Comparison of ENCODE assay signal across 21 cellular contexts in genomic region chr13:33174980-33175379, GRCh38.
DNase-seq lines count a peak whose midpoint lies in the region; ATAC-seq and TF ChIP-seq lines count a peak whose summit lies in the region.
"Had no signal": no experiment of that assay in that cellular context is flagged by ENCODE, and none has a peak within 500 bp of the region (broad histone marks: within the 10 kb centered on the region; RNA-seq: fewer than 3 reads in every experiment).

No MANE protein-coding gene starts in this region.

- 76% methylated on average over 2 of the region's 2 CpGs for WGBS in esophagus muscularis mucosa

- no peaks in the 10 kb centered on the region for H3K9me3 Mint-ChIP-seq in nephron

- ATAC-seq in GM18519 (IDR thresholded peaks at IDR 0.05; ENCODE audit: low FRiP score, unreplicated experiment), result no peak
- ATAC-seq: A549, HepG2, upper lobe of right lung had no signal

- H3K4me1 ChIP-seq in A673 (ENCODE audit: insufficient read depth, low read length, poor library complexity, severe bottlenecking), result peaks cover 89% of the 10 kb centered on the region
- H3K4me1 ChIP-seq in esophagus muscularis mucosa, result peaks cover 35 to 84% (median 76%) of the 10 kb centered on the region in 4 donors
- H3K4me1 ChIP-seq: A549, prostate gland, upper lobe of right lung had no signal

- H3K9me3 ChIP-seq in A673 (ENCODE audit: low read depth, low read length, poor library complexity, severe bottlenecking) (no peaks in the 10 kb centered on the region), esophagus muscularis mucosa (no peaks in the 10 kb centered on the region)
- H3K9me3 ChIP-seq: A549, prostate gland, upper lobe of right lung had no signal

- H3K4me3 ChIP-seq in A673 (ENCODE audit: low read depth, low read length, poor library complexity, severe bottlenecking) (no peak overlapping the region), esophagus muscularis mucosa (no peak overlapping the region)
- H3K4me3 ChIP-seq: A549, lung, prostate gland, upper lobe of right lung had no signal

- H3K4me1 Mint-ChIP-seq in nephron, result peaks cover 59% of the 10 kb centered on the region
- H3K4me1 Mint-ChIP-seq: activated naive CD4-positive, alpha-beta T cell treated with anti-CD3 and anti-CD28 coated beads, Interleukin-2, amount 50 U/mL, for 24 hours had no signal

- no peak overlapping the region for H3K4me3 Mint-ChIP-seq in nephron
- H3K4me3 Mint-ChIP-seq: activated naive CD4-positive, alpha-beta T cell treated with anti-CD3 and anti-CD28 coated beads, Interleukin-2, amount 50 U/mL, for 24 hours had no signal

- no peaks in the 10 kb centered on the region for H3K36me3 Mint-ChIP-seq in nephron (ENCODE audit: low read depth)
- H3K36me3 Mint-ChIP-seq: activated naive CD4-positive, alpha-beta T cell treated with anti-CD3 and anti-CD28 coated beads, Interleukin-2, amount 50 U/mL, for 24 hours had no signal

- no peak for TF ChIP-seq POLR2A in esophagus muscularis mucosa (IDR thresholded peaks at IDR 0.05; ENCODE audit: low read depth)

- BruUV-seq in A673 (replicated peaks; lab: Mats Ljungman, UMichigan), result no TSS peak

- TF ChIP-seq CTCF in A673 (conservative IDR thresholded peaks at IDR 0.05; ENCODE audit: low read depth, low read length) (no peak), esophagus muscularis mucosa (IDR thresholded peaks at IDR 0.05) (no peak), nephron (IDR thresholded peaks at IDR 0.05; ENCODE audit: unreplicated experiment in 3 of 3) (no peak)

- no peaks in the 10 kb centered on the region for H3K27me3 Mint-ChIP-seq in nephron (ENCODE audit: low read depth)

- POLR2A ChIA-PET in A673 (lab: Charles Lee; ENCODE audit: low non-redundant PET), result no interaction called here

- H3K27me3 ChIP-seq in A673 (replicated peaks; ENCODE audit: insufficient read depth, low read depth, low read length, poor library complexity) (no peaks in the 10 kb centered on the region), esophagus muscularis mucosa (no peaks in the 10 kb centered on the region)
- H3K27me3 ChIP-seq: upper lobe of right lung had no signal

- peak overlapping the region in 2 of 3 experiments; percentile 68 to 81 for H3K27ac Mint-ChIP-seq in nephron
- H3K27ac Mint-ChIP-seq: activated naive CD4-positive, alpha-beta T cell treated with anti-CD3 and anti-CD28 coated beads, Interleukin-2, amount 50 U/mL, for 24 hours had no signal

- H3K36me3 ChIP-seq in A673 (ENCODE audit: insufficient read depth, low read length, poor library complexity, severe bottlenecking), result peaks cover 11% of the 10 kb centered on the region
- peaks cover 0 to 3% (median 0%) of the 10 kb centered on the region in 4 donors for H3K36me3 ChIP-seq in esophagus muscularis mucosa
- H3K36me3 ChIP-seq: prostate gland, upper lobe of right lung had no signal

- no peak for DNase-seq in A673 (ENCODE audit: low spot score)
- DNase-seq in GM04503 (ENCODE audit: low read depth), result peak; percentile 31
- DNase-seq in esophagus muscularis mucosa (ENCODE audit: extremely low spot score), result no peak
- DNase-seq in pons (ENCODE audit: low spot score), result no peak
- no peak for DNase-seq in NCI-H128 (lab: John Stamatoyannopoulos, UW; ENCODE audit: unreplicated experiment)
- DNase-seq in NCI-H510A treated with DMSO at 0.1 percent for 48 hours (lab: John Stamatoyannopoulos, UW), result no peak
- DNase-seq: anterior cingulate cortex; cerebellar nuclear complex; effector CD4-positive, alpha-beta T cell; NCI-H2029; OCI-M1; stimulated activated CD8-positive, alpha-beta memory T cell treated with anti-CD3 and anti-CD28 coated beads, Interleukin-4, amount 100 ng/mL, for 48 hours; T-helper 9 cell; upper lobe of right lung had no signal

- no peak for TF ChIP-seq EP300 in esophagus muscularis mucosa (IDR thresholded peaks at IDR 0.05)

- intact Hi-C loops in A673 (cut with micrococcal nuclease; ENCODE audit: unreplicated experiment), result loop anchor here (5.0 to 10.0 kb wide), 2 partner anchors 317 to 590 kb away; partner anchors contain the start of gene PDS5B
- intact Hi-C loops in esophagus muscularis mucosa (cut with DNase I), result no loop called here

- H3K27ac ChIP-seq in A673 (ENCODE audit: low read depth, low read length, poor library complexity, severe bottlenecking), result peak overlapping the region; percentile 96
- H3K27ac ChIP-seq in esophagus muscularis mucosa (replicated peaks in 1 of 4), result peak overlapping the region; percentile 22 to 49 (median 37)
- H3K27ac ChIP-seq: A549, prostate gland, upper lobe of right lung had no signal

- CTCF ChIA-PET in A673 (lab: Charles Lee), result no interaction called here
